Comparison of ENCODE assay signal across 10 cellular contexts in the genomic region with DNA sequence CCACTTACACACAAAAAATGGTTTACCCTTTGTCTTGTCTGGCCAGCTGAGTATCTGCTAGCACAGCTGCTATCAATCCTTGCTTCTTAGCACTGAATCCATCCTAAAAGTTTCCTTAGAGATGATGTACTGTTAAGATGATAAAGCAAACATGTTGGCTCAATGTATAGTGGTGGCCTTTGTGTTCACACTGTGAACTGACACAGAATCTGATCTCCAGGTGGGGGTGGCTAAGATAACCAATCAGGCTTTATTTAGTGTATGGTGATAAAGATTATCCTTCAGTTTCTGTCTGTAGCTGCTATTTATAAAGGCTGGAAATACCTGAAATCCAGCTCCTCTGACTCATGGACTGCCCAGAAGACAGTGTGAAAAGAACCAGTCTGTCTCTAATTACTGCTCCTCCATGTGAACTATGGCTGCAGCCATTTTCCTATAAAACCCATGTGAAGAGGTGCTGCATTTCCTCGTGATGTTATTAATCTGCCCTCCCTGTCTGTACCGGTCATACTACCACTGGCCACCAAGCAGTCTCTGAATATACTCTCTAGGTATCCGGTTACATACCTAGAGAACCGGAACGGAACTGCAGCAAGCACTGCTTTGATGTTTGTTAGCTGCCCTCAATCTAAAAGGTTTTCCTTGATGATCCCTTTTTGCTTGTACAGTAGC.
DNase-seq lines count a peak whose midpoint lies in the region; ATAC-seq, FAIRE-seq and TF ChIP-seq lines count a peak whose summit lies in the region.
"Had no signal": no experiment of that assay in that cellular context is flagged by ENCODE, and none has a peak within 500 bp of the region (broad histone marks: within the 10 kb centered on the region; RNA-seq: fewer than 3 reads in every experiment).

No MANE protein-coding gene starts in this region.

- TF ChIP-seq CTCF in AG09309 (IDR thresholded peaks at IDR 0.05; ENCODE audit: control insufficient read depth, insufficient read depth, low read depth, low read length, missing control alignments) (no peak), astrocyte of the spinal cord (IDR thresholded peaks at IDR 0.05; ENCODE audit: low read depth, low read length) (no peak)

- peaks cover 0 to 8% (median 0%) of the 10 kb centered on the region in 6 donors for H3K9me3 Mint-ChIP-seq in immature natural killer cell
- H3K9me3 Mint-ChIP-seq: activated naive CD8-positive, alpha-beta T cell treated with anti-CD3 and anti-CD28 coated beads for 36 hours had no signal

- H3K27me3 Mint-ChIP-seq in immature natural killer cell (ENCODE audit: low read depth in 3 of 3): peaks cover 0 to 2% (median 0%) of the 10 kb centered on the region in 3 donors

- no peak for FAIRE-seq in H54 (lab: Jason Lieb, UNC)

- H3K36me3 Mint-ChIP-seq in immature natural killer cell: no peaks in the 10 kb centered on the region
- H3K36me3 Mint-ChIP-seq: activated naive CD8-positive, alpha-beta T cell treated with anti-CD3 and anti-CD28 coated beads for 36 hours had no signal

- H3K4me1 Mint-ChIP-seq in immature natural killer cell: no peaks in the 10 kb centered on the region
- H3K4me1 Mint-ChIP-seq: activated naive CD8-positive, alpha-beta T cell treated with anti-CD3 and anti-CD28 coated beads for 36 hours had no signal

- no peak overlapping the region for H3K27ac Mint-ChIP-seq in immature natural killer cell
- H3K27ac Mint-ChIP-seq: activated naive CD8-positive, alpha-beta T cell treated with anti-CD3 and anti-CD28 coated beads for 36 hours had no signal

- no peak overlapping the region for H3K4me3 ChIP-seq in AG09309 (ENCODE audit: control insufficient read depth, low read depth, low read length)
- H3K4me3 ChIP-seq in astrocyte of the spinal cord (ENCODE audit: low read depth, low read length): no peak overlapping the region

- TF ChIP-seq POLR2A in H54 (IDR thresholded peaks at IDR 0.05; ENCODE audit: low read depth, low read length): no peak

- ATAC-seq in GM19023 (IDR thresholded peaks at IDR 0.05; ENCODE audit: unreplicated experiment): no peak

- in situ Hi-C loops in astrocyte of the spinal cord (cut with HindIII; ENCODE audit: low sequenced_read_pairs): no loop called here

- DNase-seq in AG09309 (ENCODE audit: low read depth): peak; percentile 14
- peak; percentile 19 for DNase-seq in LHCN-M2 (ENCODE audit: low read depth)
- peak; percentile 34 for DNase-seq in astrocyte of the spinal cord (ENCODE audit: low read depth, low spot score)
- peak; percentile 64 for DNase-seq in kidney tubule cell (ENCODE audit: low spot score)
- no peak for DNase-seq in immature natural killer cell
- no peak for DNase-seq in EL
- DNase-seq in H54 (ENCODE audit: insufficient read length, low spot score): no peak
- DNase-seq: activated naive CD8-positive, alpha-beta T cell treated with anti-CD3 and anti-CD28 coated beads for 36 hours; NCI-H187 treated with DMSO at 0.1 percent for 48 hours had no signal

- H3K4me3 Mint-ChIP-seq in immature natural killer cell: no peak overlapping the region
- H3K4me3 Mint-ChIP-seq: activated naive CD8-positive, alpha-beta T cell treated with anti-CD3 and anti-CD28 coated beads for 36 hours had no signal

Comparison
In these comparisons a context has a peak if more than half of its experiments do, and no peak if none do; other contexts are left out.
1. DNase-seq: peak in AG09309 (single experiment), LHCN-M2 (single experiment), astrocyte of the spinal cord (single experiment) and kidney tubule cell (single experiment); none in immature natural killer cell (0 of 3), EL (single experiment) and H54 (single experiment).